In the genomic region with DNA sequence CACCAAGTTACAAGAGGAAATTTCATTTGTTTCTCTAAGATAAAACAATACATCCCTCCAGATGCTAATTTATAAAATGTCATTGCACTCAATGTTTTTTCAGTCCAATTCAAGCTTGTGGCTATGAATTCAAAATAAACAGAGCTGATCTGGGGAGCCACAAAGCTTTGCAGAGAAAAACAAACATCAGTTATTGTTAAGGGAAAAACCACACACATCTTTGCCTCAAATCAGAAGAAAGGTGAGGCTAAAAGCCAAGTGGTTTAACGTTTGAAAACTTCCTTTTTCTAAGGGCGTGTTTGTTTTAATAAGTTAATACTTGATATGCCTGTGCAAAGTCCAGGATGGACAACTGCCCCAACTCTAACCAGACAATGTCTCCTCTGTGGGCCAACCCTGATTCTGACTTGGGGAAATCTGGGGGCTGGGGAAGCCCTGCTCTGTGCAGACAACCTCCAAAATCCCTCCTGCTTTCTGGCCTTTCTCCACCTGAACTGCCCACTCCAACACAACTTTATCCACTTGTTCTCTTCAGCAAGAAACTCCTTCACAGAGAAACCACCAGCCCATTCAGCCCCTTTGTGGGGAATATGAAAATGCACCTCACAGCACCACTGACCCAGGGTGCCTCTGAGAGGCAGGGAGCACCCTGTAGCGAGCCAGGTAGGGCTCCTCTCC, we compare ENCODE assay signal across 9 cellular contexts. TPM values are rescaled to one million over a fixed set of nuclear protein-coding genes. Genes with fewer than 3 reads are reported as not detected.
A peak's percentile ranks its signal among the peaks of the same experiment; 100 is the strongest.
DNase-seq lines count a peak whose midpoint lies in the region; ATAC-seq and TF ChIP-seq lines count a peak whose summit lies in the region.
"Had no signal": no experiment of that assay in that cellular context is flagged by ENCODE, and none has a peak within 500 bp of the region (broad histone marks: within the 10 kb centered on the region; RNA-seq: fewer than 3 reads in every experiment).

No MANE protein-coding gene starts in this region.

- H3K27me3 ChIP-seq in AG04450 (ENCODE audit: control insufficient read depth, insufficient read depth, low read length) (no peaks in the 10 kb centered on the region), MG63 (no peaks in the 10 kb centered on the region)

- DNase-seq in AG04450 (ENCODE audit: low read depth, low spot score) (no peak), MG63 (peak; percentile 39), kidney glomerular epithelial cell (lab: John Stamatoyannopoulos, UW) (peak; percentile 76), 8988T (no peak), NCI-H226 (no peak), NCI-H510A treated with DMSO at 0.1 percent for 48 hours (lab: John Stamatoyannopoulos, UW) (no peak), D341Med (ENCODE audit: low spot score) (no peak)
- DNase-seq: NCI-H774 had no signal

- H3K9me3 ChIP-seq in AG04450 (ENCODE audit: control insufficient read depth, insufficient read depth, low read length) (no peaks in the 10 kb centered on the region), MG63 (no peaks in the 10 kb centered on the region)

- POLR2A ChIA-PET in AG04450 (lab: Yijun Ruan, JAX) = interaction anchor here (0.9 to 3.8 kb wide), 9 partner anchors 12 to 273 kb away, joined by 3 to 44 read pairs (median 6); a partner anchor contains a TSS

- H3K36me3 ChIP-seq in MG63 = no peaks in the 10 kb centered on the region

- H3K27ac ChIP-seq in AG04450 (ENCODE audit: low read depth, low read length) = peak overlapping the region; percentile 95

- CTCF ChIA-PET in AG04450 (lab: Charles Lee) = interaction anchor here (1.2 to 1.7 kb wide), 3 partner anchors 40 to 77 kb away, joined by 4 to 7 read pairs (median 6); no protein-coding TSS in a partner anchor

- H3K4me3 ChIP-seq in AG04450 (ENCODE audit: low read depth, low read length) (peak overlapping the region; percentile 4; the same call in 1 of the 2 replicates), MG63 (no peak overlapping the region)

- ATAC-seq in GM21381 (IDR thresholded peaks at IDR 0.05; ENCODE audit: unreplicated experiment) = peak; percentile 68

- no peak for TF ChIP-seq CTCF in AG04450 (IDR thresholded peaks at IDR 0.05; ENCODE audit: low read depth, low read length)

RNA-seq across cellular contexts. Expression of a gene that starts 44.6 kb away (rescaled TPM):
- polyA plus RNA-seq in AG04450 (2011; rRNA removed) = 127 and 164 TPM in 2 replicates
- 95.4 and 148 TPM in 2 replicates for polyA minus RNA-seq in AG04450 (2011; rRNA and poly(A)+ RNA removed)
- total RNA-seq in MG63 (2014; rRNA removed; shearing (Covaris generic); ENCODE audit: low replicate concordance) = 40.8 and 60.9 TPM in 2 replicates

Comparison
In these comparisons a context has a peak if more than half of its experiments do, and no peak if none do; other contexts are left out.
1. DNase-seq: peak in MG63 (single experiment) and kidney glomerular epithelial cell (single experiment); none in AG04450 (single experiment), 8988T (single experiment), NCI-H226 (single experiment), NCI-H510A treated with DMSO at 0.1 percent for 48 hours (single experiment) and D341Med (single experiment).